In genomic region chr16:87093804-87094203, GRCh38 we compare ENCODE assay signal across 29 cellular contexts.
"Had no signal": no experiment of that assay in that cellular context is flagged by ENCODE, and none has a peak within 500 bp of the region (broad histone marks: within the 10 kb centered on the region; RNA-seq: fewer than 3 reads in every experiment).

No MANE protein-coding gene starts in this region.

- H3K4me2 ChIP-seq: smooth muscle cell had no signal

- H3K9me3 ChIP-seq: esophagus squamous epithelium, heart right ventricle, lower lobe of right lung, prostate gland, right atrium auricular region, testis, tibial artery, upper lobe of left lung had no signal

- H3K4me3 ChIP-seq: coronary artery, esophagus squamous epithelium, heart right ventricle, lower lobe of right lung, prostate gland, right atrium auricular region, smooth muscle cell, testis, tibial artery, upper lobe of left lung had no signal

- H3K4me3 Mint-ChIP-seq: immature natural killer cell, natural killer cell, neural crest cell had no signal

- H3K4me1 ChIP-seq: esophagus squamous epithelium, heart right ventricle, lower lobe of right lung, prostate gland, right atrium auricular region, testis, tibial artery, upper lobe of left lung had no signal

- H3K4me1 Mint-ChIP-seq: immature natural killer cell, natural killer cell had no signal

- H3K9me3 Mint-ChIP-seq: immature natural killer cell, natural killer cell, neural crest cell had no signal

- H3K36me3 ChIP-seq: esophagus squamous epithelium, heart right ventricle, lower lobe of right lung, prostate gland, right atrium auricular region, tibial artery, upper lobe of left lung had no signal

- DNase-seq: dermis blood vessel endothelial cell; effector memory CD4-positive, alpha-beta T cell; erythroblast; esophagus squamous epithelium; foreskin melanocyte; glutamatergic neuron; heart right ventricle; hippocampal formation; immature natural killer cell; islet precursor cell; left ventricle myocardium superior; lower lobe of right lung; natural killer cell; nucleus accumbens; stimulated activated CD4-positive, alpha-beta T cell treated with anti-CD3 and anti-CD28 coated beads, Interleukin-12 subunit alpha, Interleukin-12 subunit beta, amount 100 ng/mL, for 4 hours; stimulated activated CD4-positive, alpha-beta T cell treated with anti-CD3 and anti-CD28 coated beads, Interleukin-1b, Interleukin-23, amount 100 ng/mL, for 48 hours; stimulated activated CD4-positive, alpha-beta T cell treated with anti-CD3 and anti-CD28 coated beads, Interleukin-4, amount 100 ng/mL, for 1 hour; stimulated activated CD8-positive, alpha-beta memory T cell treated with anti-CD3 and anti-CD28 coated beads, Interleukin-4, amount 100 ng/mL, for 48 hours; stimulated activated naive CD8-positive, alpha-beta T cell treated with anti-CD3 and anti-CD28 coated beads, Interleukin-15, Interleukin-2, amounts not matched to agents 100 U/mL and 50 U/mL, for 24 hours; substantia nigra; testis; tibial artery had no signal

- ATAC-seq: heart right ventricle; left ventricle myocardium superior; lower lobe of right lung; natural killer cell; sciatic nerve; stimulated activated naive CD8-positive, alpha-beta T cell treated with anti-CD3 and anti-CD28 coated beads, Interleukin-15, Interleukin-2, amounts not matched to agents 100 U/mL and 50 U/mL, for 24 hours had no signal

- H3K27me3 ChIP-seq: right atrium auricular region, testis, upper lobe of left lung had no signal

- H3K36me3 Mint-ChIP-seq: immature natural killer cell, natural killer cell had no signal

- H3K27ac Mint-ChIP-seq: immature natural killer cell, natural killer cell had no signal

- H3K27ac ChIP-seq: coronary artery, esophagus squamous epithelium, heart right ventricle, lower lobe of right lung, prostate gland, right atrium auricular region, testis, tibial artery, upper lobe of left lung had no signal
